13 cellular contexts compared by ENCODE assay signal in the genomic region with DNA sequence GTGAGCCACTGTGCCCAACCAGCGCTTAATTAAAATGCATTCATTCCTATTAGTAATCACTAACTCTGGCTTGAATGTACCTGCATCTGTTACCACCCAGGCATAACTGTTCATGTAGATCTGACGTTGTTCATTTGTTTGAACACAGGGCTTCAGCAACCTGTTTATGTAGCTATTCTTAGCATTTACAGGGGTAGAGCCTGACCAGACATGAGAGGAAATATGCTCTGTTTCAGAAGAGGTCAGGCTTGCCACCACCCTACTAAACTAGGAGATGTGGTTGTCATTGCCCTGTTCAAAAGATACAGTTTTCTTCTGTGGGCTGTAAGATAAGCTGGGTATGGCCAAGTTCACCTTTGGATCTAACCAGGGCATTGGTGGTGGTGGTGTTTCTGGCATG. TPM values are rescaled to one million over a fixed set of nuclear protein-coding genes. Genes with fewer than 3 reads are reported as not detected.
DNase-seq lines count a peak whose midpoint lies in the region; ATAC-seq and TF ChIP-seq lines count a peak whose summit lies in the region.
"Had no signal": no experiment of that assay in that cellular context is flagged by ENCODE, and none has a peak within 500 bp of the region (broad histone marks: within the 10 kb centered on the region; RNA-seq: fewer than 3 reads in every experiment).

No MANE protein-coding gene starts in this region.

- 78 to 83% methylated on average over 2 of the region's 2 CpGs for WGBS in heart right ventricle, 2 donors
- 61 to 78% (median 70%) methylated on average over 2 of the region's 2 CpGs for WGBS in stomach, 5 donors

- H3K4me1 Mint-ChIP-seq in immature natural killer cell, result peaks cover 39 to 50% of the 10 kb centered on the region in 2 donors

- DNase-seq in heart right ventricle (no peak), Right ventricle myocardium superior (no peak), stomach (no peak), GM19240 (ENCODE audit: insufficient read length, low spot score) (no peak), immature natural killer cell (no peak), A172 (ENCODE audit: low spot score) (no peak)
- peak; percentile 58 for DNase-seq in Jurkat, Clone E6-1 (ENCODE audit: low read depth, low spot score)
- DNase-seq: activated CD4-positive, alpha-beta T cell treated with anti-CD3 and anti-CD28 coated beads, Interleukin-2, amount 50 U/mL, for 48 hours; NCI-H187 treated with DMSO at 0.1 percent for 48 hours; sigmoid colon had no signal

- H3K27ac ChIP-seq in heart right ventricle (peak overlapping the region in 9 of 10 donors; percentile 45 to 81 (median 74)), stomach (peak overlapping the region in 3 of 5 donors; percentile 11 to 58 (median 50))
- H3K27ac ChIP-seq: sigmoid colon had no signal

- H3K36me3 Mint-ChIP-seq in immature natural killer cell, result peaks cover 7 to 29% (median 14%) of the 10 kb centered on the region in 3 donors
- H3K36me3 Mint-ChIP-seq: brain had no signal

- peaks cover 6 to 26% (median 17%) of the 10 kb centered on the region in 3 donors for H3K27me3 Mint-ChIP-seq in immature natural killer cell (ENCODE audit: low read depth in 3 of 3)
- H3K27me3 Mint-ChIP-seq: brain had no signal

- no peaks in the 10 kb centered on the region for H3K9me3 ChIP-seq in heart right ventricle
- H3K9me3 ChIP-seq in stomach, result no peaks in the 10 kb centered on the region
- H3K9me3 ChIP-seq: sigmoid colon had no signal

- no peak for TF ChIP-seq EP300 in stomach (IDR thresholded peaks at IDR 0.05)

- no peaks in the 10 kb centered on the region for H3K27me3 ChIP-seq in heart right ventricle
- no peaks in the 10 kb centered on the region for H3K27me3 ChIP-seq in stomach
- H3K27me3 ChIP-seq: sigmoid colon had no signal

- intact Hi-C loops in heart right ventricle (cut with DNase I), result loop anchor here in 3 of 10 donors (5.0 to 10.0 kb wide), 4 partner anchors 40 to 150 kb away; no protein-coding TSS in a partner anchor
- intact Hi-C loops in Right ventricle myocardium superior (cut with DNase I), result loop anchor here (10.0 kb wide), 1 partner anchor 102 kb away; no protein-coding TSS in a partner anchor
- intact Hi-C loops in stomach (cut with DNase I; ENCODE audit: low total_unique reads), result no loop called here

- no peaks in the 10 kb centered on the region for H3K9me3 Mint-ChIP-seq in immature natural killer cell
- H3K9me3 Mint-ChIP-seq: brain had no signal

- peak overlapping the region in 2 of 6 donors; percentile 21 to 39 for H3K27ac Mint-ChIP-seq in immature natural killer cell

- no peak for ATAC-seq in heart right ventricle
- no peak for ATAC-seq in Right ventricle myocardium superior (ENCODE audit: poor library complexity)
- peak; percentile 50 for ATAC-seq in HG02759 (IDR thresholded peaks at IDR 0.05; ENCODE audit: unreplicated experiment)
- ATAC-seq: Right ventricle myocardium inferior had no signal

- no peak for TF ChIP-seq POLR2A in stomach (IDR thresholded peaks at IDR 0.05)

- H3K36me3 ChIP-seq in heart right ventricle (no peaks in the 10 kb centered on the region), stomach (no peaks in the 10 kb centered on the region)
- H3K36me3 ChIP-seq: sigmoid colon had no signal

- H3K4me3 Mint-ChIP-seq in immature natural killer cell, result no peak overlapping the region
- H3K4me3 Mint-ChIP-seq: brain had no signal

- H3K4me3 ChIP-seq in heart right ventricle (no peak overlapping the region), stomach (no peak overlapping the region)
- H3K4me3 ChIP-seq in Jurkat, Clone E6-1 (ENCODE audit: low read length), result no peak overlapping the region
- H3K4me3 ChIP-seq: sigmoid colon had no signal

- no peak for TF ChIP-seq CTCF in heart right ventricle (IDR thresholded peaks at IDR 0.05)
- TF ChIP-seq CTCF in stomach (IDR thresholded peaks at IDR 0.05), result no peak

- peaks cover 33 to 80% (median 60%) of the 10 kb centered on the region in 9 donors for H3K4me1 ChIP-seq in heart right ventricle
- H3K4me1 ChIP-seq in stomach, result peaks cover 34 to 57% (median 49%) of the 10 kb centered on the region in 4 donors

RNA-seq across cellular contexts. Expression of a gene that starts 8.8 kb away (rescaled TPM):
- total RNA-seq in heart right ventricle (100 to 1,000 TPM in 3 of 10 donors, 10 to 100 TPM in 7; 68.9 to 111 (median 94.6) TPM), Right ventricle myocardium superior (82.8 TPM), stomach (100 to 1,000 TPM in 1 of 5 donors, 10 to 100 TPM in 4; 35.0 to 125 (median 75.8) TPM)
- polyA plus RNA-seq in heart right ventricle (10 to 100 TPM in 1 of 2 donors, 1 to 10 TPM in 1; 6.4 to 13.1 TPM), stomach (1 to 10 TPM; 3.9 to 5.4 (median 4.4) TPM), immature natural killer cell (1 to 10 TPM; 2.2 to 7.3 (median 4.0) TPM)
- 12.4 TPM for polyA plus RNA-seq in Jurkat, Clone E6-1 (2012; ENCODE audit: insufficient read depth, insufficient read length)
- 22.9 and 31.8 TPM in 2 replicates for total RNA-seq in A172 (2014; rRNA removed; shearing (Covaris generic))
